Comparison of ENCODE assay signal across 20 cellular contexts in genomic region chr12:55428844-55429243, GRCh38. TPM values are rescaled to one million over a fixed set of nuclear protein-coding genes. Genes with fewer than 3 reads are reported as not detected.
DNase-seq lines count a peak whose midpoint lies in the region; FAIRE-seq and TF ChIP-seq lines count a peak whose summit lies in the region.
"Had no signal": no experiment of that assay in that cellular context is flagged by ENCODE, and none has a peak within 500 bp of the region (broad histone marks: within the 10 kb centered on the region; RNA-seq: fewer than 3 reads in every experiment).

No MANE protein-coding gene starts in this region.

- no peak for TF ChIP-seq POLR2A in H1 (IDR thresholded peaks at IDR 0.05; ENCODE audit: control extremely low read depth in 1 of 2, low read depth in 2 of 2, low read length in 2 of 2)

- no peaks in the 10 kb centered on the region for H3K23me2 ChIP-seq in H1 (ENCODE audit: low read depth, low read length)

- H3K27me3 ChIP-seq in HUES48 (ENCODE audit: control insufficient read depth, insufficient read depth, low read length), result no peaks in the 10 kb centered on the region
- no peaks in the 10 kb centered on the region for H3K27me3 ChIP-seq in H1 (replicated peaks in 1 of 4; ENCODE audit: control insufficient read depth in 3 of 4, extremely low read depth in 1 of 4, insufficient read depth in 3 of 4, low read length in 3 of 4)
- no peaks in the 10 kb centered on the region for H3K27me3 ChIP-seq in iPS-18a (ENCODE audit: control insufficient read depth, insufficient read depth, low read length)
- H3K27me3 ChIP-seq in brain microvascular endothelial cell (replicated peaks), result no peaks in the 10 kb centered on the region

- no peaks in the 10 kb centered on the region for H3K79me2 ChIP-seq in H1 (ENCODE audit: control insufficient read depth in 1 of 2, insufficient read depth in 2 of 2, low read length in 2 of 2)

- H2BK15ac ChIP-seq in H1 (ENCODE audit: low read length), result no peak overlapping the region

- H2AK5ac ChIP-seq in H1 (ENCODE audit: low read depth, low read length), result no peak overlapping the region

- no peak overlapping the region for H3K4me3 Mint-ChIP-seq in type B pancreatic cell
- H3K4me3 Mint-ChIP-seq: CD4-positive, alpha-beta T cell; IgD-negative memory B cell had no signal

- POLR2A ChIA-PET in H1 (lab: Charles Lee; ENCODE audit: partially characterized antibody), result no interaction called here

- H3K4me1 ChIP-seq in HUES48 (ENCODE audit: control insufficient read depth, insufficient read depth, low read length) (peaks cover 23% of the 10 kb centered on the region), H1 (replicated peaks in 1 of 4; ENCODE audit: control insufficient read depth in 3 of 4, insufficient read depth in 4 of 4, low read length in 3 of 4) (peaks cover 0 to 8% (median 2%) of the 10 kb centered on the region in 4 experiments; a peak in 3 of 7 replicates), iPS-18a (ENCODE audit: control insufficient read depth, low read depth, low read length) (peaks cover 22% of the 10 kb centered on the region)
- H3K4me1 ChIP-seq: A549, Caco-2 had no signal

- no peaks in the 10 kb centered on the region for H3K4me1 Mint-ChIP-seq in type B pancreatic cell (ENCODE audit: unreplicated experiment)
- H3K4me1 Mint-ChIP-seq: IgD-negative memory B cell had no signal

- no peak overlapping the region for H4K8ac ChIP-seq in H1 (ENCODE audit: extremely low read depth, insufficient read depth, low read length)

- H3K9me3 ChIP-seq in HUES48 (ENCODE audit: control insufficient read depth, insufficient read depth, low read length) (no peaks in the 10 kb centered on the region), H1 (ENCODE audit: insufficient read depth in 2 of 2, low read depth in 1 of 2, low read length in 1 of 2) (no peaks in the 10 kb centered on the region), iPS-18a (ENCODE audit: control insufficient read depth, low read depth, low read length) (no peaks in the 10 kb centered on the region)
- H3K9me3 ChIP-seq: A549, Caco-2 had no signal

- H3K9ac ChIP-seq in HUES48 (ENCODE audit: low read depth, low read length) (no peak overlapping the region), H1 (replicated peaks in 1 of 4; ENCODE audit: extremely low read depth in 1 of 4, low read depth in 3 of 4, low read length in 3 of 4) (no peak overlapping the region), iPS-18a (ENCODE audit: low read length) (no peak overlapping the region)

- H4K91ac ChIP-seq in H1 (replicated peaks; ENCODE audit: insufficient read length, low read length), result no peak overlapping the region

- no peak for DNase-seq in H1 (ENCODE audit: low read depth in 1 of 2, low spot score in 2 of 2)
- DNase-seq in brain microvascular endothelial cell, result no peak
- no peak for DNase-seq in NCI-H1930 (lab: John Stamatoyannopoulos, UW)
- DNase-seq in type B pancreatic cell (ENCODE audit: extremely low spot score, unreplicated experiment), result no peak
- DNase-seq: AML-193; Caco-2; CD4-positive, alpha-beta T cell; H7; Karpas-422; KBM-7 had no signal

- H3K36me3 Mint-ChIP-seq in type B pancreatic cell, result no peaks in the 10 kb centered on the region
- H3K36me3 Mint-ChIP-seq: IgD-negative memory B cell had no signal

- TF ChIP-seq EP300 in H1 (IDR thresholded peaks at IDR 0.05; ENCODE audit: borderline replicate concordance in 1 of 2, low read depth in 2 of 2, low read length in 2 of 2), result no peak

- H3K36me3 ChIP-seq in HUES48 (ENCODE audit: control insufficient read depth, insufficient read depth, low read length) (no peaks in the 10 kb centered on the region), H1 (ENCODE audit: control insufficient read depth in 2 of 4, insufficient read depth in 4 of 4, low read length in 3 of 4) (no peaks in the 10 kb centered on the region), iPS-18a (ENCODE audit: control insufficient read depth, low read depth, low read length) (no peaks in the 10 kb centered on the region), brain microvascular endothelial cell (replicated peaks) (no peaks in the 10 kb centered on the region)

- no peak overlapping the region for H4K5ac ChIP-seq in H1 (ENCODE audit: insufficient read length, low read depth, low read length)

- H3K23ac ChIP-seq in H1 (ENCODE audit: insufficient read length), result no peak overlapping the region

- H3K4me2 ChIP-seq in H1 (ENCODE audit: insufficient read depth in 1 of 2, low read depth in 2 of 2, low read length in 2 of 2), result peak overlapping the region; percentile 46 to 52
- H3K4me2 ChIP-seq: A549 had no signal

- no peak overlapping the region for H3K56ac ChIP-seq in H1 (replicated peaks; ENCODE audit: insufficient read length, low read depth, low read length)

- H2BK20ac ChIP-seq in H1 (ENCODE audit: low read length), result no peak overlapping the region

- H3K27me3 Mint-ChIP-seq in type B pancreatic cell, result no peaks in the 10 kb centered on the region

- no peak overlapping the region for H3K27ac Mint-ChIP-seq in type B pancreatic cell
- H3K27ac Mint-ChIP-seq: CD4-positive, alpha-beta T cell; IgD-negative memory B cell had no signal

- no peak overlapping the region for H2AFZ ChIP-seq in H1 (ENCODE audit: low read length)

- H4K20me1 ChIP-seq in H1 (replicated peaks in 1 of 2; ENCODE audit: control insufficient read depth in 1 of 2, insufficient read depth in 2 of 2, low read length in 2 of 2), result no peaks in the 10 kb centered on the region

- H2BK12ac ChIP-seq in H1 (ENCODE audit: low read depth, low read length), result no peak overlapping the region

- no peak overlapping the region for H3K14ac ChIP-seq in H1 (ENCODE audit: insufficient read length)

- H3K79me1 ChIP-seq in H1 (ENCODE audit: low read depth, low read length), result no peaks in the 10 kb centered on the region

- TF ChIP-seq RAD21 in H1 (IDR thresholded peaks at IDR 0.05 in 1 of 2, conservative IDR thresholded peaks at IDR 0.05 in 1 of 2; ENCODE audit: low read depth in 2 of 2, low read length in 2 of 2), result no peak

- no peak overlapping the region for H3K18ac ChIP-seq in H1 (ENCODE audit: extremely low read depth, low read length)

- no peak overlapping the region for H2BK5ac ChIP-seq in H1 (ENCODE audit: low read depth, low read length)

- CTCF ChIA-PET in H1 (lab: Charles Lee; ENCODE audit: partially characterized antibody), result interaction anchor here (1.0 kb wide), 1 partner anchor 41 kb away, joined by 3 read pairs; the partner anchor contains the start of gene OR6C70

- FAIRE-seq in H1 (lab: Jason Lieb, UNC), result no peak
- FAIRE-seq: A549, D721Med, G401.6, GM12891, HepG2 had no signal

- H3K27ac ChIP-seq in HUES48 (ENCODE audit: low read depth, low read length) (peak overlapping the region; percentile 69), H1 (ENCODE audit: low read depth, low read length) (no peak overlapping the region), iPS-18a (ENCODE audit: low read length) (peak overlapping the region; percentile 49), brain microvascular endothelial cell (no peak overlapping the region)
- H3K27ac ChIP-seq: A549, C4-2B had no signal

- no peaks in the 10 kb centered on the region for H3K9me3 Mint-ChIP-seq in type B pancreatic cell
- H3K9me3 Mint-ChIP-seq: CD4-positive, alpha-beta T cell; IgD-negative memory B cell had no signal

- H3K4ac ChIP-seq in H1 (replicated peaks; ENCODE audit: insufficient read length, low read depth, low read length), result no peak overlapping the region

- no peak overlapping the region for H2BK120ac ChIP-seq in H1 (replicated peaks; ENCODE audit: low read depth, low read length)

- H3K4me3 ChIP-seq in HUES48 (ENCODE audit: low read depth, low read length), result peak overlapping the region; percentile 2; the same call in 1 of the 2 replicates
- peak overlapping the region in 1 of 4 experiments; percentile 23; a peak in 2 of 8 replicates for H3K4me3 ChIP-seq in H1 (ENCODE audit: extremely low read depth in 1 of 4, insufficient read depth in 2 of 4, low read depth in 3 of 4, low read length in 4 of 4)
- peak overlapping the region; percentile 29 for H3K4me3 ChIP-seq in iPS-18a (ENCODE audit: low read length)
- no peak overlapping the region for H3K4me3 ChIP-seq in brain microvascular endothelial cell (ENCODE audit: low read depth, low read length)
- H3K4me3 ChIP-seq: A549 had no signal

- in situ Hi-C loops in brain microvascular endothelial cell (cut with HindIII; ENCODE audit: low pct_ligation_motif_present, low sequenced_read_pairs), result no loop called here

- no peak for TF ChIP-seq CTCF in H1 (IDR thresholded peaks at IDR 0.05; ENCODE audit: control extremely low read depth in 1 of 3, insufficient read depth in 1 of 3, low read depth in 1 of 3, low read length in 3 of 3)
- TF ChIP-seq CTCF in brain microvascular endothelial cell (IDR thresholded peaks at IDR 0.05; ENCODE audit: low read depth, low read length, missing control alignments), result no peak
- no peak for TF ChIP-seq CTCF in type B pancreatic cell (conservative IDR thresholded peaks at IDR 0.05)

RNA-seq across cellular contexts. Expression of gene OR6C76, which starts 2.8 kb away (rescaled TPM):
- not detected in 2 replicates for total RNA-seq in H1 (2021; fragmentation: NEBNext Ultra II Directional; extraction: Animal tissue kit (Norgen Biotek cat#: 25700))
- not detected in 2 replicates for polyA plus RNA-seq in H1 (2011; rRNA removed)
- not detected for polyA plus RNA-seq in H1 (2011; cell fraction: cytosol; rRNA removed)
- not detected for polyA plus RNA-seq in H1 (2011; cell fraction: nucleus; rRNA removed)
- polyA plus RNA-seq in H1 (2012, experiment 1 of 2), result not detected in 4 replicates
- polyA plus RNA-seq in H1 (2012, experiment 2 of 2), result not detected
- not detected for polyA plus RNA-seq in H1 (2013, experiment 1 of 2)
- polyA plus RNA-seq in H1 (2013, experiment 2 of 2), result not detected
- polyA minus RNA-seq in H1 (2011; rRNA and poly(A)+ RNA removed), result not detected in 2 replicates
- not detected for polyA minus RNA-seq in H1 (2011; cell fraction: cytosol; rRNA and poly(A)+ RNA removed)
- not detected for polyA minus RNA-seq in H1 (2011; cell fraction: nucleus; rRNA and poly(A)+ RNA removed)
- total RNA-seq in type B pancreatic cell (ENCODE audit: low replicate concordance), result not detected in 2 replicates
- total RNA-seq: Caco-2; CD4-positive, alpha-beta T cell; H7; HepG2 had no signal
- polyA plus RNA-seq: A549, BJ, HepG2, IgD-negative memory B cell had no signal

RNA-seq across cellular contexts. Expression of gene OR6C2, which starts 15.0 kb away (rescaled TPM):
- total RNA-seq in H1 (2021; fragmentation: NEBNext Ultra II Directional; extraction: Animal tissue kit (Norgen Biotek cat#: 25700)), result not detected in 2 replicates
- polyA plus RNA-seq in H1 (2011; rRNA removed), result not detected in 2 replicates
- polyA plus RNA-seq in H1 (2011; cell fraction: cytosol; rRNA removed), result not detected
- polyA plus RNA-seq in H1 (2011; cell fraction: nucleus; rRNA removed), result not detected
- not detected in 4 replicates for polyA plus RNA-seq in H1 (2012, experiment 1 of 2)
- polyA plus RNA-seq in H1 (2012, experiment 2 of 2), result not detected
- not detected for polyA plus RNA-seq in H1 (2013, experiment 1 of 2)
- polyA plus RNA-seq in H1 (2013, experiment 2 of 2), result not detected
- polyA minus RNA-seq in H1 (2011; rRNA and poly(A)+ RNA removed), result not detected in 2 replicates
- not detected for polyA minus RNA-seq in H1 (2011; cell fraction: cytosol; rRNA and poly(A)+ RNA removed)
- polyA minus RNA-seq in H1 (2011; cell fraction: nucleus; rRNA and poly(A)+ RNA removed), result not detected
- not detected in 2 replicates for total RNA-seq in type B pancreatic cell (ENCODE audit: low replicate concordance)
- total RNA-seq: Caco-2; CD4-positive, alpha-beta T cell; H7; HepG2 had no signal
- polyA plus RNA-seq: A549, BJ, HepG2, IgD-negative memory B cell had no signal

RNA-seq across cellular contexts. Expression of gene OR6C65, which starts 28.5 kb away (rescaled TPM):
- total RNA-seq in H1 (2021; fragmentation: NEBNext Ultra II Directional; extraction: Animal tissue kit (Norgen Biotek cat#: 25700)), result not detected in 2 replicates
- not detected in 2 replicates for polyA plus RNA-seq in H1 (2011; rRNA removed)
- polyA plus RNA-seq in H1 (2011; cell fraction: cytosol; rRNA removed), result not detected
- polyA plus RNA-seq in H1 (2011; cell fraction: nucleus; rRNA removed), result not detected
- not detected in 4 replicates for polyA plus RNA-seq in H1 (2012, experiment 1 of 2)
- not detected for polyA plus RNA-seq in H1 (2012, experiment 2 of 2)
- not detected for polyA plus RNA-seq in H1 (2013, experiment 1 of 2)
- not detected for polyA plus RNA-seq in H1 (2013, experiment 2 of 2)
- polyA minus RNA-seq in H1 (2011; rRNA and poly(A)+ RNA removed), result not detected in 2 replicates
- polyA minus RNA-seq in H1 (2011; cell fraction: cytosol; rRNA and poly(A)+ RNA removed), result not detected
- not detected for polyA minus RNA-seq in H1 (2011; cell fraction: nucleus; rRNA and poly(A)+ RNA removed)
- total RNA-seq in type B pancreatic cell (ENCODE audit: low replicate concordance), result not detected in 2 replicates
- total RNA-seq: Caco-2; CD4-positive, alpha-beta T cell; H7; HepG2 had no signal
- polyA plus RNA-seq: A549, BJ, HepG2, IgD-negative memory B cell had no signal

RNA-seq across cellular contexts. Expression of gene OR6C70, which starts 41.1 kb away (rescaled TPM):
- total RNA-seq in H1 (2021; fragmentation: NEBNext Ultra II Directional; extraction: Animal tissue kit (Norgen Biotek cat#: 25700)), result not detected in 2 replicates
- polyA plus RNA-seq in H1 (2011; rRNA removed), result not detected in 2 replicates
- not detected for polyA plus RNA-seq in H1 (2011; cell fraction: cytosol; rRNA removed)
- not detected for polyA plus RNA-seq in H1 (2011; cell fraction: nucleus; rRNA removed)
- polyA plus RNA-seq in H1 (2012, experiment 1 of 2), result not detected in 4 replicates
- not detected for polyA plus RNA-seq in H1 (2012, experiment 2 of 2)
- polyA plus RNA-seq in H1 (2013, experiment 1 of 2), result not detected
- polyA plus RNA-seq in H1 (2013, experiment 2 of 2), result not detected
- not detected in 2 replicates for polyA minus RNA-seq in H1 (2011; rRNA and poly(A)+ RNA removed)
- not detected for polyA minus RNA-seq in H1 (2011; cell fraction: cytosol; rRNA and poly(A)+ RNA removed)
- not detected for polyA minus RNA-seq in H1 (2011; cell fraction: nucleus; rRNA and poly(A)+ RNA removed)
- total RNA-seq in type B pancreatic cell (ENCODE audit: low replicate concordance), result not detected in 2 replicates
- total RNA-seq: Caco-2; CD4-positive, alpha-beta T cell; H7; HepG2 had no signal
- polyA plus RNA-seq: A549, BJ, HepG2, IgD-negative memory B cell had no signal

Comparison
In these comparisons a context has a peak if more than half of its experiments do, and no peak if none do; other contexts are left out.
1. H3K27ac ChIP-seq: peak in HUES48 (single experiment) and iPS-18a (single experiment); none in H1 (single experiment) and brain microvascular endothelial cell (single experiment).